In the genomic region with DNA sequence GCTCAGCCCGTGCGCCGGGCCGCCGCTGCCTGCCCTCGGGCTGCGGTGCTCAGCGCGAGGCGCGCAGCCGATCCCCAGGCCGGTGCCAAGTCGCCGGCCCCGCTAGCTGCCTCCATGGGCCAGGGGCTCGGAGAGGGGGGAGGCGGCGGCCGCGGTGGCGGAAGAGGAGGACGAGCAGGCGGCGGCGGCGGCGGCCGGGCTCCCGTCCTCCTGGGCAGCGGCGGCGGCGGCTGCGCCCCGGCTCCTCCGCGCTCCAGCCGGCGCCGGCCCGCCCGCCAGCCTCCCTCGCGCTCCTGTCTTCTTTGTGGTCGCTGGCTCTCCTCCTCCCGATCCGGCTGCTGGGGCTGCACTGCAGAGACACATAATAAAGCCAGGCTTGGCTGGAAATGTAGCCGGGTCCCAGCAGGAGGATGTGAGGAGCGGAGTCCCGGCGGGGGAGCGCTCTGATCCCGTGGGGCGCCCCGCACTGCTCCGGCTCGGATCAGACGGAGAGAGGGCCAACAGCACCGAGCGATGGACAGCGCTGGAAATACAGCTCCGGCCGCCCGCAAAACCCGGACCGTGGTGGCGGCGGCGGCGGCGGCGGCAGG, we compare ENCODE assay signal across 8 cellular contexts. TPM values are rescaled to one million over a fixed set of nuclear protein-coding genes. Genes with fewer than 3 reads are reported as not detected.
DNase-seq lines count a peak whose midpoint lies in the region; ATAC-seq and TF ChIP-seq lines count a peak whose summit lies in the region.

No MANE protein-coding gene starts in this region.

- H3K27ac Mint-ChIP-seq in activated B cell treated with CpG ODN at 0.5 μM for 24 hours: no peak overlapping the region

- H2AK5ac ChIP-seq in mesendoderm (ENCODE audit: low read length): no peak overlapping the region

- no peaks in the 10 kb centered on the region for H3K9me3 Mint-ChIP-seq in activated B cell treated with CpG ODN at 0.5 μM for 24 hours

- WGBS in mesendoderm (ENCODE audit: extremely low coverage, insufficient coverage, low lambda C conversion rate): no CpG with 5 or more reads among the region's 73 CpGs

- no peaks in the 10 kb centered on the region for H3K9me2 ChIP-seq in MM.1S (replicated peaks; ENCODE audit: insufficient read depth, low read length)

- ATAC-seq in activated B cell treated with CpG ODN at 0.5 μM for 24 hours (ENCODE audit: low read depth) (no peak), GM21447 (IDR thresholded peaks at IDR 0.05; ENCODE audit: unreplicated experiment) (no peak)

- H3K23ac ChIP-seq in mesendoderm (ENCODE audit: low read length): peak overlapping the region; percentile 66

- no peaks in the 10 kb centered on the region for H4K20me1 ChIP-seq in MM.1S (ENCODE audit: insufficient read depth, low read length)

- intact Hi-C loops in activated B cell treated with CpG ODN at 0.5 μM for 24 hours (cut with micrococcal nuclease): loop anchor here (5.0 kb wide), 2 partner anchors 170 to 210 kb away; a partner anchor contains a TSS

- peaks cover 29% of the 10 kb centered on the region for H3K27me3 Mint-ChIP-seq in activated B cell treated with CpG ODN at 0.5 μM for 24 hours

- no peaks in the 10 kb centered on the region for H3K79me2 ChIP-seq in MM.1S (ENCODE audit: low read length)
- H3K79me2 ChIP-seq in mesendoderm (ENCODE audit: control insufficient read depth, insufficient read depth, low read length): peaks cover 30% of the 10 kb centered on the region

- H3K4me2 ChIP-seq in MM.1S (ENCODE audit: low read depth, low read length): peak overlapping the region; percentile 98
- peak overlapping the region; percentile 91 for H3K4me2 ChIP-seq in mesendoderm (ENCODE audit: low read length)

- H3K9ac ChIP-seq in MM.1S (ENCODE audit: low read length): no peak overlapping the region
- peak overlapping the region; percentile 80 for H3K9ac ChIP-seq in mesendoderm (ENCODE audit: low read length)

- H2BK120ac ChIP-seq in mesendoderm (ENCODE audit: low read depth, low read length): peak overlapping the region; percentile 48

- H3K27ac ChIP-seq in MM.1S (ENCODE audit: low read length) (no peak overlapping the region), mesendoderm (ENCODE audit: low read depth, low read length) (peak overlapping the region; percentile 97)

- no peak for TF ChIP-seq POLR2A in erythroblast (IDR thresholded peaks at IDR 0.05; ENCODE audit: low read length)

- peak overlapping the region; percentile 75 for H3K4me3 Mint-ChIP-seq in activated B cell treated with CpG ODN at 0.5 μM for 24 hours

- peaks cover 21% of the 10 kb centered on the region for H3K4me1 Mint-ChIP-seq in activated B cell treated with CpG ODN at 0.5 μM for 24 hours

- H3K4ac ChIP-seq in mesendoderm (ENCODE audit: low read depth, low read length): peak overlapping the region; percentile 61

- H3K4me3 ChIP-seq in GM08714 (ENCODE audit: low read length) (peak overlapping the region; percentile 9; the same call in 1 of the 2 replicates), MM.1S (ENCODE audit: low read length) (peak overlapping the region; percentile 79), mesendoderm (ENCODE audit: low read length) (peak overlapping the region; percentile 65)

- peak overlapping the region; percentile 62; the same call in 1 of the 2 replicates for H2AFZ ChIP-seq in MM.1S (ENCODE audit: low read length)

- 0 out of 2 replicates have a peak, but pooled peaks cover 7% of the 10 kb centered on the region for H3F3A ChIP-seq in MM.1S (ENCODE audit: insufficient read depth, low read length)

- H3K56ac ChIP-seq in mesendoderm (ENCODE audit: low read length): peak overlapping the region; percentile 88

- peak; percentile 69 for DNase-seq in MM.1S
- peak; percentile 21 for DNase-seq in activated B cell treated with CpG ODN at 0.5 μM for 24 hours
- peak; percentile 40 to 45 for DNase-seq in erythroblast (lab: John Stamatoyannopoulos, UW)
- DNase-seq in mesendoderm: peak; percentile 91
- DNase-seq in superior temporal gyrus (ENCODE audit: extremely low spot score): peak; percentile 69
- DNase-seq in SHP77 (lab: John Stamatoyannopoulos, UW): no peak

- POLR2A ChIA-PET in activated B cell treated with CpG ODN at 0.5 μM for 24 hours (lab: Charles Lee): no interaction called here

- CTCF ChIA-PET in activated B cell treated with CpG ODN at 0.5 μM for 24 hours (lab: Charles Lee): no interaction called here

- H3K27me3 ChIP-seq in MM.1S (replicated peaks; ENCODE audit: insufficient read depth, low read length) (peaks cover 55% of the 10 kb centered on the region), mesendoderm (ENCODE audit: insufficient read depth, low read length, poor library complexity) (no peaks in the 10 kb centered on the region)

- TF ChIP-seq CTCF in MM.1S (IDR thresholded peaks at IDR 0.05; ENCODE audit: low read length): peak; percentile 8; the same call in 1 of the 2 replicates
- no peak for TF ChIP-seq CTCF in activated B cell treated with CpG ODN at 0.5 μM for 24 hours (IDR thresholded peaks at IDR 0.05)

- peak overlapping the region; percentile 100 for H3K18ac ChIP-seq in mesendoderm (ENCODE audit: low read length)

- no peak overlapping the region for H4K5ac ChIP-seq in mesendoderm (ENCODE audit: low read length)

- H3K9me3 ChIP-seq in MM.1S (replicated peaks; ENCODE audit: insufficient read depth, low read length): no peaks in the 10 kb centered on the region

- peak overlapping the region; percentile 14 for H2BK15ac ChIP-seq in mesendoderm (replicated peaks; ENCODE audit: low read depth)

- H3K36me3 ChIP-seq in MM.1S (replicated peaks; ENCODE audit: insufficient read depth, low read length) (no peaks in the 10 kb centered on the region), mesendoderm (ENCODE audit: control insufficient read depth, insufficient read depth, low read length) (no peaks in the 10 kb centered on the region)

- H2BK5ac ChIP-seq in mesendoderm (ENCODE audit: low read length): no peak overlapping the region

- no peaks in the 10 kb centered on the region for H3K36me3 Mint-ChIP-seq in activated B cell treated with CpG ODN at 0.5 μM for 24 hours (ENCODE audit: low read depth)

- peaks cover 6% of the 10 kb centered on the region for H3K79me1 ChIP-seq in mesendoderm (ENCODE audit: low read length)

- H3K4me1 ChIP-seq in MM.1S (ENCODE audit: low read length) (no peaks in the 10 kb centered on the region), mesendoderm (ENCODE audit: control insufficient read depth, low read depth, low read length) (peaks cover 17% of the 10 kb centered on the region)

- H4K8ac ChIP-seq in mesendoderm (ENCODE audit: low read depth, low read length): no peak overlapping the region

RNA-seq across cellular contexts. Expression of a gene that starts 0.9 kb away (rescaled TPM):
- total RNA-seq in activated B cell treated with CpG ODN at 0.5 μM for 24 hours: not detected in 2 replicates
- polyA plus RNA-seq in mesendoderm (2013, experiment 1 of 2): 26.3 TPM
- 27.6 TPM for polyA plus RNA-seq in mesendoderm (2013, experiment 2 of 2)

Comparison
In these comparisons a context has a peak if more than half of its experiments do, and no peak if none do; other contexts are left out.
1. H3K4me3 ChIP-seq: peak in every context shown above with its lines; median percentile 79 in MM.1S; 65 in mesendoderm; 9 in GM08714.
2. DNase-seq: peak in MM.1S (single experiment), activated B cell treated with CpG ODN at 0.5 μM for 24 hours (single experiment), erythroblast (2 of 2), mesendoderm (single experiment) and superior temporal gyrus (single experiment); none in SHP77 (0 of 2).